ENCODE assay signal across 8 cellular contexts in the genomic region with DNA sequence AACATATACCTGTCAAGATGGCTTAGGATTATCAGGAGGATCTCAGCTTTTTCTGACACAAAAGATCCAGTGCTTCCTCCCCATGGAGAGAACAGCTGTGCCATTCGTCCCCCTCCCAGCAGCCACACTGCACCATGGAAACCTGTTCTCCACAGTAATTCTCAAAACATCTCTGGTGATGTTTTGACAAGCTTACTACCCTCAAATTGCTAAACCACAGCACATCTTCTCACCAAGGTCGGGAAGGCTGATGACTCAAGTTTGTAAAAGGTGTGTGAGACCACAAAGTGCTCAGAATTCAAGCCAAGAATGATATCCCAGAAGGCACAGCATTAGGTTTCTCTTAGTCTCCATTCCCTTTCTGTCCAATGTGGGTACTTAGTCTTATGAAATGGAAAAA. TPM values are rescaled to one million over a fixed set of nuclear protein-coding genes. Genes with fewer than 3 reads are reported as not detected.
A peak's percentile ranks its signal among the peaks of the same experiment; 100 is the strongest.
DNase-seq lines count a peak whose midpoint lies in the region; ATAC-seq lines count a peak whose summit lies in the region.

No MANE protein-coding gene starts in this region.

- H3K9me3 Mint-ChIP-seq in activated T-helper 1 cell treated with anti-CD3 and anti-CD28 coated beads, Interleukin-12 subunit alpha, Interleukin-12 subunit beta, Interleukin-2, Interleukin-4 antibody, amounts not matched to agents 30 ng/mL and 10 ng/mL and 1 ng/mL, durations not matched to agents 14 hours and 24 hours and 36 hours, result no peaks in the 10 kb centered on the region
- no peaks in the 10 kb centered on the region for H3K9me3 Mint-ChIP-seq in stimulated activated naive B cell treated with anti-CD40 and anti-IgM and Interleukin-4, amounts not matched to agents 10 μg/mL and 1 μg/mL and 100 μg/mL, for 72 hours

- H3K4me3 Mint-ChIP-seq in activated T-helper 1 cell treated with anti-CD3 and anti-CD28 coated beads, Interleukin-12 subunit alpha, Interleukin-12 subunit beta, Interleukin-2, Interleukin-4 antibody, amounts not matched to agents 30 ng/mL and 10 ng/mL and 1 ng/mL, durations not matched to agents 14 hours and 24 hours and 36 hours, result peak overlapping the region; percentile 74
- H3K4me3 Mint-ChIP-seq in stimulated activated naive B cell treated with anti-CD40 and anti-IgM and Interleukin-4, amounts not matched to agents 10 μg/mL and 1 μg/mL and 100 μg/mL, for 72 hours, result peak overlapping the region in 1 of 2 donors; percentile 4

- peak overlapping the region; percentile 81 for H3K27ac Mint-ChIP-seq in activated T-helper 1 cell treated with anti-CD3 and anti-CD28 coated beads, Interleukin-12 subunit alpha, Interleukin-12 subunit beta, Interleukin-2, Interleukin-4 antibody, amounts not matched to agents 30 ng/mL and 10 ng/mL and 1 ng/mL, durations not matched to agents 14 hours and 24 hours and 36 hours
- peak overlapping the region; percentile 69 for H3K27ac Mint-ChIP-seq in stimulated activated naive B cell treated with anti-CD40 and anti-IgM and Interleukin-4, amounts not matched to agents 10 μg/mL and 1 μg/mL and 100 μg/mL, for 72 hours

- intact Hi-C loops in activated T-helper 1 cell treated with anti-CD3 and anti-CD28 coated beads, Interleukin-12 subunit alpha, Interleukin-12 subunit beta, Interleukin-2, Interleukin-4 antibody, amounts not matched to agents 30 ng/mL and 10 ng/mL and 1 ng/mL, durations not matched to agents 14 hours and 24 hours and 36 hours (cut with micrococcal nuclease), result loop anchor here (1.0 to 5.0 kb wide), 6 partner anchors 77 to 366 kb away; no protein-coding TSS in a partner anchor

- peak; percentile 53 for ATAC-seq in HG03064 (IDR thresholded peaks at IDR 0.05; ENCODE audit: low read depth, unreplicated experiment)
- ATAC-seq in stimulated activated naive B cell treated with anti-CD40 and anti-IgM and Interleukin-4, amounts not matched to agents 10 μg/mL and 1 μg/mL and 100 μg/mL, for 72 hours (replicated peaks), result peak in 1 of 2 donors; percentile 26

- peak; percentile 2 for DNase-seq in activated naive CD4-positive, alpha-beta T cell treated with Interleukin-2 at 50 U/mL for 16 hours
- DNase-seq in activated naive CD4-positive, alpha-beta T cell treated with anti-CD3 and anti-CD28 coated beads, Interleukin-2, amount 50 U/mL, for 16 hours, result no peak
- peak; percentile 45 for DNase-seq in activated T-helper 1 cell treated with anti-CD3 and anti-CD28 coated beads, Interleukin-12 subunit alpha, Interleukin-12 subunit beta, Interleukin-2, Interleukin-4 antibody, amounts not matched to agents 30 ng/mL and 10 ng/mL and 1 ng/mL, durations not matched to agents 14 hours and 24 hours and 36 hours (ENCODE audit: low spot score)
- DNase-seq in stimulated activated naive B cell treated with anti-CD40 and anti-IgM and Interleukin-4, amounts not matched to agents 10 μg/mL and 1 μg/mL and 100 μg/mL, for 72 hours, result no peak
- DNase-seq in SHP77 treated with DMSO at 0.1 percent for 48 hours (lab: John Stamatoyannopoulos, UW) (no peak), COLO668 (lab: John Stamatoyannopoulos, UW; ENCODE audit: unreplicated experiment) (no peak), SIG-M5 (lab: John Stamatoyannopoulos, UW) (no peak)

- H3K27me3 Mint-ChIP-seq in activated T-helper 1 cell treated with anti-CD3 and anti-CD28 coated beads, Interleukin-12 subunit alpha, Interleukin-12 subunit beta, Interleukin-2, Interleukin-4 antibody, amounts not matched to agents 30 ng/mL and 10 ng/mL and 1 ng/mL, durations not matched to agents 14 hours and 24 hours and 36 hours (ENCODE audit: insufficient read depth), result peaks cover 10% of the 10 kb centered on the region
- H3K27me3 Mint-ChIP-seq in stimulated activated naive B cell treated with anti-CD40 and anti-IgM and Interleukin-4, amounts not matched to agents 10 μg/mL and 1 μg/mL and 100 μg/mL, for 72 hours, result peaks cover 0 to 19% of the 10 kb centered on the region in 2 donors

- peaks cover 55% of the 10 kb centered on the region for H3K4me1 Mint-ChIP-seq in activated T-helper 1 cell treated with anti-CD3 and anti-CD28 coated beads, Interleukin-12 subunit alpha, Interleukin-12 subunit beta, Interleukin-2, Interleukin-4 antibody, amounts not matched to agents 30 ng/mL and 10 ng/mL and 1 ng/mL, durations not matched to agents 14 hours and 24 hours and 36 hours (ENCODE audit: low read depth)
- peaks cover 8 to 22% of the 10 kb centered on the region in 2 donors for H3K4me1 Mint-ChIP-seq in stimulated activated naive B cell treated with anti-CD40 and anti-IgM and Interleukin-4, amounts not matched to agents 10 μg/mL and 1 μg/mL and 100 μg/mL, for 72 hours

- H3K36me3 Mint-ChIP-seq in activated T-helper 1 cell treated with anti-CD3 and anti-CD28 coated beads, Interleukin-12 subunit alpha, Interleukin-12 subunit beta, Interleukin-2, Interleukin-4 antibody, amounts not matched to agents 30 ng/mL and 10 ng/mL and 1 ng/mL, durations not matched to agents 14 hours and 24 hours and 36 hours (ENCODE audit: low read depth), result peaks cover 2% of the 10 kb centered on the region
- H3K36me3 Mint-ChIP-seq in stimulated activated naive B cell treated with anti-CD40 and anti-IgM and Interleukin-4, amounts not matched to agents 10 μg/mL and 1 μg/mL and 100 μg/mL, for 72 hours, result no peaks in the 10 kb centered on the region

RNA-seq across cellular contexts. Expression of a gene that starts 3.9 kb away (rescaled TPM):
- 2.0 and 2.8 TPM in 2 replicates for total RNA-seq in activated T-helper 1 cell treated with anti-CD3 and anti-CD28 coated beads, Interleukin-12 subunit alpha, Interleukin-12 subunit beta, Interleukin-2, Interleukin-4 antibody, amounts not matched to agents 30 ng/mL and 10 ng/mL and 1 ng/mL, durations not matched to agents 14 hours and 24 hours and 36 hours

Comparison
In these comparisons a context has a peak if more than half of its experiments do, and no peak if none do; other contexts are left out.
1. DNase-seq: peak in activated naive CD4-positive, alpha-beta T cell treated with Interleukin-2 at 50 U/mL for 16 hours (single experiment) and activated T-helper 1 cell treated with anti-CD3 and anti-CD28 coated beads, Interleukin-12 subunit alpha, Interleukin-12 subunit beta, Interleukin-2, Interleukin-4 antibody, amounts not matched to agents 30 ng/mL and 10 ng/mL and 1 ng/mL, durations not matched to agents 14 hours and 24 hours and 36 hours (single experiment); none in activated naive CD4-positive, alpha-beta T cell treated with anti-CD3 and anti-CD28 coated beads, Interleukin-2, amount 50 U/mL, for 16 hours (single experiment), stimulated activated naive B cell treated with anti-CD40 and anti-IgM and Interleukin-4, amounts not matched to agents 10 μg/mL and 1 μg/mL and 100 μg/mL, for 72 hours (single experiment), SHP77 treated with DMSO at 0.1 percent for 48 hours (single experiment), COLO668 (single experiment) and SIG-M5 (single experiment).